In genomic region chr17:39404542-39405378, GRCh38 we compare ENCODE assay signal across 9 cellular contexts. TPM values are rescaled to one million over a fixed set of nuclear protein-coding genes. Genes with fewer than 3 reads are reported as not detected.
A peak's percentile ranks its signal among the peaks of the same experiment; 100 is the strongest.
DNase-seq lines count a peak whose midpoint lies in the region; ATAC-seq and TF ChIP-seq lines count a peak whose summit lies in the region.
"Had no signal": no experiment of that assay in that cellular context is flagged by ENCODE, and none has a peak within 500 bp of the region (broad histone marks: within the 10 kb centered on the region; RNA-seq: fewer than 3 reads in every experiment).

No MANE protein-coding gene starts in this region.

- peak overlapping the region; percentile 63 for H3K4me2 ChIP-seq in IMR-90 (ENCODE audit: low read depth, low read length)

- H2AK9ac ChIP-seq in IMR-90 (replicated peaks; ENCODE audit: low read depth, low read length, poor library complexity): no peak overlapping the region

- peak overlapping the region; percentile 70; the same call in 1 of the 2 replicates for H3K4ac ChIP-seq in IMR-90 (ENCODE audit: low read depth, low read length)

- no peak for TF ChIP-seq RAD21 in IMR-90 (IDR thresholded peaks at IDR 0.05; ENCODE audit: low read length)

- peaks cover 47% of the 10 kb centered on the region for H3K36me3 Mint-ChIP-seq in activated T-helper 17 cell treated with anti-CD3 and anti-CD28 coated beads, Interleukin-2, amount 50 U/mL, for 72 hours (ENCODE audit: low read depth)

- POLR2A ChIA-PET in IMR-90 (lab: Charles Lee; ENCODE audit: unreplicated experiment): interaction anchor here (0.6 kb wide), 1 partner anchor 133 kb away, joined by 11 read pairs; no protein-coding TSS in a partner anchor

- peak overlapping the region; percentile 49; the same call in 1 of the 2 replicates for H2BK20ac ChIP-seq in IMR-90 (ENCODE audit: low read depth, low read length)

- TF ChIP-seq POLR2A in IMR-90 (IDR thresholded peaks at IDR 0.05; ENCODE audit: low read depth, low read length): no peak

- peak overlapping the region; percentile 54 for H3K56ac ChIP-seq in IMR-90 (ENCODE audit: extremely low read depth, insufficient read depth, low read length)

- H3K27ac ChIP-seq in IMR-90 (ENCODE audit: insufficient read depth, low read length): peak overlapping the region; percentile 68

- peak overlapping the region; percentile 10 for H4K5ac ChIP-seq in IMR-90 (ENCODE audit: low read depth, low read length)

- 0 out of 2 replicates have a peak overlapping the region, but pooled peaks have one; percentile 40 for H4K91ac ChIP-seq in IMR-90 (ENCODE audit: insufficient read depth, low read depth, low read length)

- H2BK5ac ChIP-seq in IMR-90 (ENCODE audit: low read depth, low read length, poor library complexity, severe bottlenecking): peak overlapping the region; percentile 86

- BruUV-seq in IMR-90 (replicated peaks; lab: Mats Ljungman, UMichigan): no TSS peak

- peak overlapping the region; percentile 60; the same call in 2 of the 3 replicates for H2BK15ac ChIP-seq in IMR-90 (ENCODE audit: low read depth, low read length)

- peaks cover 4% of the 10 kb centered on the region; the same call in 1 of the 2 replicates for H4K20me1 ChIP-seq in IMR-90 (ENCODE audit: insufficient read depth, low read length)

- H2AK5ac ChIP-seq in IMR-90 (ENCODE audit: low read depth, low read length): peak overlapping the region; percentile 59

- H3K27me3 Mint-ChIP-seq in activated T-helper 17 cell treated with anti-CD3 and anti-CD28 coated beads, Interleukin-2, amount 50 U/mL, for 72 hours: no peaks in the 10 kb centered on the region

- no peaks in the 10 kb centered on the region for H3K9me3 Mint-ChIP-seq in activated T-helper 17 cell treated with anti-CD3 and anti-CD28 coated beads, Interleukin-2, amount 50 U/mL, for 72 hours

- H3K79me1 ChIP-seq in IMR-90 (ENCODE audit: low read depth in 1 of 2, low read length in 2 of 2): peaks cover 3 to 38% of the 10 kb centered on the region in 2 experiments; a peak in 3 of 4 replicates

- peak overlapping the region; percentile 64; the same call in 1 of the 2 replicates for H2BK120ac ChIP-seq in IMR-90 (ENCODE audit: low read depth, low read length)

- H3K9me1 ChIP-seq in IMR-90 (ENCODE audit: insufficient read depth, low read length): peaks cover under 1% of the 10 kb centered on the region; the same call in 1 of the 2 replicates

- H3K18ac ChIP-seq in IMR-90 (ENCODE audit: low read depth, low read length): peak overlapping the region; percentile 60

- peaks cover 7% of the 10 kb centered on the region for H3K4me1 ChIP-seq in IMR-90 (ENCODE audit: control insufficient read depth, insufficient read depth, low read length)

- H3K4me3 ChIP-seq in AG10803 (ENCODE audit: low read length) (no peak overlapping the region), IMR-90 (ENCODE audit: insufficient read depth, low read depth, low read length) (no peak overlapping the region), kidney epithelial cell (ENCODE audit: low read depth, low read length) (no peak overlapping the region)

- H3K4me1 Mint-ChIP-seq in activated T-helper 17 cell treated with anti-CD3 and anti-CD28 coated beads, Interleukin-2, amount 50 U/mL, for 72 hours: peaks cover 28% of the 10 kb centered on the region

- in situ Hi-C loops in IMR-90 (cut with MboI; ENCODE audit: low sequenced_read_pairs): loop anchor here (10.0 kb wide), 1 partner anchor 130 kb away; no protein-coding TSS in a partner anchor

- peak overlapping the region; percentile 49 for H3K4me3 Mint-ChIP-seq in activated T-helper 17 cell treated with anti-CD3 and anti-CD28 coated beads, Interleukin-2, amount 50 U/mL, for 72 hours

- CTCF ChIA-PET in IMR-90 (lab: Yijun Ruan, JAX): interaction anchor here (0.6 kb wide), 1 partner anchor 61 kb away, joined by 4 read pairs; no protein-coding TSS in a partner anchor

- peak overlapping the region in 1 of 2 experiments; percentile 51; a peak in 1 of 4 replicates for H4K8ac ChIP-seq in IMR-90 (ENCODE audit: low read depth in 2 of 2, low read length in 2 of 2)

- peak overlapping the region; percentile 74 for H3K27ac Mint-ChIP-seq in activated T-helper 17 cell treated with anti-CD3 and anti-CD28 coated beads, Interleukin-2, amount 50 U/mL, for 72 hours

- H3K27me3 ChIP-seq in IMR-90 (ENCODE audit: control insufficient read depth, insufficient read depth, low read length) (no peaks in the 10 kb centered on the region), kidney epithelial cell (ENCODE audit: control insufficient read depth, insufficient read depth, low read length) (no peaks in the 10 kb centered on the region)

- no peaks in the 10 kb centered on the region for H3K9me3 ChIP-seq in IMR-90 (ENCODE audit: control insufficient read depth, insufficient read depth, low read length)

- H3K14ac ChIP-seq in IMR-90 (replicated peaks; ENCODE audit: low read depth, low read length): peak overlapping the region; percentile 76

- H2AFZ ChIP-seq in IMR-90 (replicated peaks; ENCODE audit: low read length, poor library complexity): no peak overlapping the region

- peak overlapping the region; percentile 82; the same call in 1 of the 2 replicates for H3K23ac ChIP-seq in IMR-90 (ENCODE audit: low read depth, low read length)

- dilution Hi-C loops in IMR-90 (cut with HindIII; ENCODE audit: low sequenced_read_pairs, unreplicated experiment): no loop called here

- H3K9ac ChIP-seq in IMR-90 (ENCODE audit: low read depth, low read length): peak overlapping the region; percentile 61; the same call in 1 of the 2 replicates

- intact Hi-C loops in IMR-90 (cut with micrococcal nuclease): no loop called here

- no CpG with 5 or more reads among the region's 6 CpGs for WGBS in IMR-90 (ENCODE audit: extremely low coverage in 2 of 2, insufficient read length in 1 of 2), 2 experiments

- H3K36me3 ChIP-seq in IMR-90 (ENCODE audit: control insufficient read depth, insufficient read depth, low read length) (peaks cover 21% of the 10 kb centered on the region), kidney epithelial cell (ENCODE audit: control insufficient read depth, insufficient read depth, low read length) (no peaks in the 10 kb centered on the region)

- DNase-seq in AG10803 (ENCODE audit: low read depth) (peak; percentile 86), IMR-90 (peak; percentile 91), kidney epithelial cell (ENCODE audit: low read depth) (peak; percentile 60), DMS114 treated with DMSO at 0.1 percent for 48 hours (lab: John Stamatoyannopoulos, UW; ENCODE audit: unreplicated experiment) (no peak), NCI-H2081 (lab: John Stamatoyannopoulos, UW) (no peak), Kasumi-1 (lab: John Stamatoyannopoulos, UW) (no peak)
- DNase-seq: kidney had no signal

- TF ChIP-seq CTCF in AG10803 (conservative IDR thresholded peaks at IDR 0.05; ENCODE audit: low read length) (no peak; the same call in 1 of the 2 replicates), IMR-90 (conservative IDR thresholded peaks at IDR 0.05; ENCODE audit: low read depth, low read length) (no peak), kidney epithelial cell (IDR thresholded peaks at IDR 0.05; ENCODE audit: insufficient read depth, low read length, poor library complexity, severe bottlenecking) (no peak)

- peak; percentile 9 for ATAC-seq in IMR-90 (ENCODE audit: low read depth)
- peak; percentile 67 for ATAC-seq in activated T-helper 17 cell treated with anti-CD3 and anti-CD28 coated beads, Interleukin-2, amount 50 U/mL, for 72 hours (replicated peaks)
- no peak for ATAC-seq in GM21576 (IDR thresholded peaks at IDR 0.05; ENCODE audit: unreplicated experiment)

TF ChIP-seq in IMR-90, 13 proteins besides CTCF, POLR2A, EP300 and RAD21 (continues in another document):
- TF ChIP-seq FOS (IDR thresholded peaks at IDR 0.05; ENCODE audit: low read depth, low read length) (peak; percentile 98), RFX5 (IDR thresholded peaks at IDR 0.05; ENCODE audit: low read depth, low read length) (no peak), USF2 (IDR thresholded peaks at IDR 0.05; ENCODE audit: low read depth, low read length) (no peak), CEBPB (IDR thresholded peaks at IDR 0.05; ENCODE audit: low read depth, low read length) (peak; percentile 96)

RNA-seq across cellular contexts. Expression of gene FBXL20, which starts 3.3 kb away (rescaled TPM):
- total RNA-seq in IMR-90 (2012; rRNA removed) (12.2 and 13.8 TPM in 2 replicates), kidney epithelial cell (12.1 and 16.3 TPM in 2 replicates)
- 3.2 and 4.1 TPM in 2 replicates for polyA plus RNA-seq in IMR-90 (2012; rRNA removed)
- polyA plus RNA-seq in IMR-90 (2012; cell fraction: cytosol; rRNA removed): 1.4 and 1.7 TPM in 2 replicates
- 1.8 and 7.5 TPM in 2 replicates for polyA plus RNA-seq in IMR-90 (2012; cell fraction: nucleus; rRNA removed; ENCODE audit: low replicate concordance)
- 10 to 100 TPM; 20.2 to 20.7 TPM for total RNA-seq in activated T-helper 17 cell treated with anti-CD3 and anti-CD28 coated beads, Interleukin-2, amount 50 U/mL, for 72 hours

RNA-seq across cellular contexts. Expression of gene MED1, which starts 46.3 kb away (rescaled TPM):
- total RNA-seq in IMR-90 (2012; rRNA removed) (21.9 and 24.2 TPM in 2 replicates), kidney epithelial cell (36.7 and 39.9 TPM in 2 replicates)
- polyA plus RNA-seq in IMR-90 (2012; rRNA removed): 16.4 and 16.9 TPM in 2 replicates
- polyA plus RNA-seq in IMR-90 (2012; cell fraction: cytosol; rRNA removed): 2.8 and 4.3 TPM in 2 replicates
- polyA plus RNA-seq in IMR-90 (2012; cell fraction: nucleus; rRNA removed; ENCODE audit: low replicate concordance): 3.9 and 20.2 TPM in 2 replicates
- total RNA-seq in activated T-helper 17 cell treated with anti-CD3 and anti-CD28 coated beads, Interleukin-2, amount 50 U/mL, for 72 hours: 10 to 100 TPM; 50.4 to 69.0 TPM

RNA-seq across cellular contexts. Expression of gene CDK12, which starts 56.5 kb away (rescaled TPM):
- 27.1 and 31.1 TPM in 2 replicates for total RNA-seq in IMR-90 (2012; rRNA removed)
- 14.8 and 16.1 TPM in 2 replicates for polyA plus RNA-seq in IMR-90 (2012; rRNA removed)
- polyA plus RNA-seq in IMR-90 (2012; cell fraction: cytosol; rRNA removed): 3.9 and 4.3 TPM in 2 replicates
- polyA plus RNA-seq in IMR-90 (2012; cell fraction: nucleus; rRNA removed; ENCODE audit: low replicate concordance): 14.9 and 39.1 TPM in 2 replicates
- total RNA-seq in activated T-helper 17 cell treated with anti-CD3 and anti-CD28 coated beads, Interleukin-2, amount 50 U/mL, for 72 hours: 10 to 100 TPM; 63.7 to 81.9 TPM
- 34.2 and 38.7 TPM in 2 replicates for total RNA-seq in kidney epithelial cell

Comparison
In these comparisons a context has a peak if more than half of its experiments do, and no peak if none do; other contexts are left out.
1. DNase-seq: peak in AG10803 (single experiment), IMR-90 (single experiment) and kidney epithelial cell (single experiment); none in DMS114 treated with DMSO at 0.1 percent for 48 hours (single experiment), NCI-H2081 (0 of 2) and Kasumi-1 (0 of 2).